ENCODE assay signal across 8 cellular contexts in the genomic region with DNA sequence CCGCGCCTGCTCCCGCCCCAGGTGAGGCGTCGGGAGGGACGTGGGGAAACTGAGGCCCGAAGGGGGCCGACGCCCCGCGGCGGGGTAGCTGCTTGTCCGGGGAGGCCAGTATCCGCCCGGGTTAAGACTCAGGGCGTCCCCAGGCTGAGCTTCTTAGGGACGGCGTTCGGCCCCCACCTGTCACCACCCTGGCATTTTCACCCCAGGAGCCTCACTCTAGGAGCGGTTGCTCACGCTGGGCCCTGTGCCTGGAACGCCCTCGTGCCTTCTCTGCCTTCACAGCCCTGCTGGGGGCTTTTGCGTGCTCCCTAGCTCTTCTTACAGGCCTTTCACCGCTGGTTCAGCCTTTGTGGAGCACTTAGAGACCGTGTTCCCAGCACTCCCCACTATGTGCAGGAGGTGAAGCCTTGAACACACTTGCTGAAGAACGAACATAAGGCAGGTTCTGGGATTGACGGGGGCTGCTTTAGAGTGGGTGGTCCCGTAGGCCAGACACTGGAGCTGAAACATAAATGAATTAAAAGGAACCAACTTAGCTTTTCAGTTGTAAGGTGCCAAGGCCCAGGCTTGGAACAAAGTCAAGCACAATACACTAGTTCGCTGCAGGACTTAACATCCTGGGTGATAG. TPM values are rescaled to one million over a fixed set of nuclear protein-coding genes. Genes with fewer than 3 reads are reported as not detected.
DNase-seq lines count a peak whose midpoint lies in the region; TF ChIP-seq lines count a peak whose summit lies in the region.

No MANE protein-coding gene starts in this region.

- H3K4me2 ChIP-seq in GM23248 (ENCODE audit: unreplicated experiment) (peak overlapping the region; percentile 93), MM.1S (ENCODE audit: low read depth, low read length) (peak overlapping the region; percentile 85)

- H3K79me2 ChIP-seq in GM23248 (ENCODE audit: insufficient read depth) (peaks cover 17% of the 10 kb centered on the region), MM.1S (ENCODE audit: low read length) (peaks cover 4% of the 10 kb centered on the region; the same call in 1 of the 2 replicates)

- in situ Hi-C loops in GM23248 (cut with MboI), result loop anchor here (25.0 kb wide), 1 partner anchor 358 kb away; the partner anchor contains the start of gene DYNC1H1

- peak overlapping the region; percentile 89 for H3K9ac ChIP-seq in GM23248
- H3K9ac ChIP-seq in MM.1S (ENCODE audit: low read length), result peak overlapping the region; percentile 80
- H3K9ac ChIP-seq in endocrine pancreas (ENCODE audit: control insufficient read depth, insufficient read depth, low read length), result peak overlapping the region; percentile 89

- H3K27ac ChIP-seq in GM23248 (peak overlapping the region; percentile 74), MM.1S (ENCODE audit: low read length) (peak overlapping the region; percentile 32; the same call in 1 of the 2 replicates), substantia nigra (ENCODE audit: low read depth, low read length, poor library complexity, severe bottlenecking) (peak overlapping the region; percentile 93)

- H3K4me3 ChIP-seq in GM23248 (peak overlapping the region; percentile 85), MM.1S (ENCODE audit: low read length) (peak overlapping the region; percentile 76), endocrine pancreas (ENCODE audit: control insufficient read depth, insufficient read depth, low read length) (peak overlapping the region; percentile 66), mononuclear cell (ENCODE audit: low read length) (peak overlapping the region; percentile 84)

- H3K4me1 ChIP-seq in GM23248 (ENCODE audit: insufficient read depth) (peaks cover 27% of the 10 kb centered on the region), MM.1S (ENCODE audit: low read length) (peaks cover 8% of the 10 kb centered on the region; the same call in 1 of the 2 replicates), endocrine pancreas (ENCODE audit: control insufficient read depth, insufficient read depth, low read length) (no peaks in the 10 kb centered on the region), mononuclear cell (ENCODE audit: insufficient read depth, low read length) (peaks cover 52% of the 10 kb centered on the region)

- no peaks in the 10 kb centered on the region for H3K36me3 ChIP-seq in GM23248 (ENCODE audit: low read depth)
- no peaks in the 10 kb centered on the region for H3K36me3 ChIP-seq in MM.1S (replicated peaks; ENCODE audit: insufficient read depth, low read length)
- no peaks in the 10 kb centered on the region for H3K36me3 ChIP-seq in endocrine pancreas (ENCODE audit: control insufficient read depth, insufficient read depth, low read length)

- peak; percentile 44 for DNase-seq in Daoy (ENCODE audit: low read depth)
- DNase-seq in GM23248, result peak; percentile 88
- DNase-seq in MM.1S, result peak; percentile 14
- peak; percentile 83 for DNase-seq in activated CD8-positive, alpha-beta memory T cell treated with anti-CD3 and anti-CD28 coated beads for 24 hours
- DNase-seq in substantia nigra (lab: John Stamatoyannopoulos, UW), result peak in 24 of 49 donors; percentile 17 to 74 (median 30)
- DNase-seq in NCI-H1436 treated with DMSO at 0.1 percent for 48 hours (lab: John Stamatoyannopoulos, UW), result no peak

- TF ChIP-seq CTCF in MM.1S (IDR thresholded peaks at IDR 0.05; ENCODE audit: low read length), result no peak

- H3K27me3 ChIP-seq in GM23248 (replicated peaks; ENCODE audit: insufficient read depth), result no peaks in the 10 kb centered on the region
- no peaks in the 10 kb centered on the region for H3K27me3 ChIP-seq in MM.1S (replicated peaks; ENCODE audit: insufficient read depth, low read length)
- no peaks in the 10 kb centered on the region for H3K27me3 ChIP-seq in endocrine pancreas (ENCODE audit: control insufficient read depth, insufficient read depth, low read length)
- H3K27me3 ChIP-seq in mononuclear cell (ENCODE audit: insufficient read depth, low read length), result no peaks in the 10 kb centered on the region

- H3F3A ChIP-seq in GM23248 (ENCODE audit: insufficient read depth), result peaks cover 32% of the 10 kb centered on the region
- H3F3A ChIP-seq in MM.1S (ENCODE audit: insufficient read depth, low read length), result peaks cover 16% of the 10 kb centered on the region

- H3K9me2 ChIP-seq in GM23248 (ENCODE audit: insufficient read depth) (no peaks in the 10 kb centered on the region), MM.1S (replicated peaks; ENCODE audit: insufficient read depth, low read length) (no peaks in the 10 kb centered on the region)

- no peaks in the 10 kb centered on the region for H4K20me1 ChIP-seq in GM23248 (ENCODE audit: insufficient read depth)
- H4K20me1 ChIP-seq in MM.1S (ENCODE audit: insufficient read depth, low read length), result no peaks in the 10 kb centered on the region

- H2AFZ ChIP-seq in GM23248 (peak overlapping the region; percentile 74), MM.1S (ENCODE audit: low read length) (peak overlapping the region; percentile 48; the same call in 1 of the 2 replicates)

- H3K9me3 ChIP-seq in GM23248 (ENCODE audit: low read depth) (no peaks in the 10 kb centered on the region), MM.1S (replicated peaks; ENCODE audit: insufficient read depth, low read length) (no peaks in the 10 kb centered on the region), endocrine pancreas (ENCODE audit: control insufficient read depth, low read length) (no peaks in the 10 kb centered on the region), mononuclear cell (ENCODE audit: low read depth, low read length) (no peaks in the 10 kb centered on the region)

- 2 to 10% methylated on average over 11 to 28 of the region's 30 CpGs for WGBS in GM23248 (ENCODE audit: low coverage in 1 of 2, low lambda C conversion rate in 2 of 2, missing lambda C conversion rate in 2 of 2), 2 experiments

RNA-seq across cellular contexts. Expression of gene ZNF839, which starts 0.6 kb away (rescaled TPM):
- total RNA-seq in Daoy (2014; rRNA removed; shearing (Covaris generic)), result 8.5 and 14.9 TPM in 2 replicates
- total RNA-seq in GM23248 (2014; rRNA removed; shearing (Covaris generic)), result 6.7 and 8.4 TPM in 2 replicates
- polyA plus RNA-seq in GM23248 (2016; fragmentation: Nextera tagmentation; extraction: Ambion mirVana), result 3.5 and 4.2 TPM in 2 replicates
- 12.5 TPM for total RNA-seq in mononuclear cell

RNA-seq across cellular contexts. Expression of gene MOK, which starts 15.2 kb away (rescaled TPM):
- total RNA-seq in Daoy (2014; rRNA removed; shearing (Covaris generic)), result 86.9 and 97.0 TPM in 2 replicates
- 34.9 and 43.4 TPM in 2 replicates for total RNA-seq in GM23248 (2014; rRNA removed; shearing (Covaris generic))
- 65.8 and 67.9 TPM in 2 replicates for polyA plus RNA-seq in GM23248 (2016; fragmentation: Nextera tagmentation; extraction: Ambion mirVana)
- 2.2 TPM for total RNA-seq in mononuclear cell

RNA-seq across cellular contexts. Expression of gene CINP, which starts 42.5 kb away (rescaled TPM):
- total RNA-seq in Daoy (2014; rRNA removed; shearing (Covaris generic)), result 68.8 and 81.3 TPM in 2 replicates
- 45.7 and 52.1 TPM in 2 replicates for total RNA-seq in GM23248 (2014; rRNA removed; shearing (Covaris generic))
- polyA plus RNA-seq in GM23248 (2016; fragmentation: Nextera tagmentation; extraction: Ambion mirVana), result 60.3 and 60.5 TPM in 2 replicates
- 20.6 TPM for total RNA-seq in mononuclear cell

RNA-seq across cellular contexts. Expression of gene TECPR2, which starts 42.6 kb away (rescaled TPM):
- total RNA-seq in Daoy (2014; rRNA removed; shearing (Covaris generic)), result 8.8 and 15.3 TPM in 2 replicates
- 10.1 and 15.8 TPM in 2 replicates for total RNA-seq in GM23248 (2014; rRNA removed; shearing (Covaris generic))
- 9.1 and 11.4 TPM in 2 replicates for polyA plus RNA-seq in GM23248 (2016; fragmentation: Nextera tagmentation; extraction: Ambion mirVana)
- total RNA-seq in mononuclear cell, result 2.7 TPM

Comparison
In these comparisons a context has a peak if more than half of its experiments do, and no peak if none do; other contexts are left out.
1. H3K27ac ChIP-seq: peak in every context shown above with its lines; median percentile 93 in substantia nigra; 74 in GM23248; 32 in MM.1S.
2. RNA of gene MOK, which starts 15.2 kb away (total RNA-seq): 86.9 to 97.0 TPM in Daoy and 34.9 to 43.4 TPM in GM23248; 2.2 TPM in mononuclear cell (single experiment); every median in the first group is over 10 times any median in the second.
3. Peak in every context shown above with its lines, with median percentiles within 50 percentile points of each other: H3K4me3 ChIP-seq and H3K9ac ChIP-seq.